Comparison of ENCODE assay signal across 26 cellular contexts in the genomic region with DNA sequence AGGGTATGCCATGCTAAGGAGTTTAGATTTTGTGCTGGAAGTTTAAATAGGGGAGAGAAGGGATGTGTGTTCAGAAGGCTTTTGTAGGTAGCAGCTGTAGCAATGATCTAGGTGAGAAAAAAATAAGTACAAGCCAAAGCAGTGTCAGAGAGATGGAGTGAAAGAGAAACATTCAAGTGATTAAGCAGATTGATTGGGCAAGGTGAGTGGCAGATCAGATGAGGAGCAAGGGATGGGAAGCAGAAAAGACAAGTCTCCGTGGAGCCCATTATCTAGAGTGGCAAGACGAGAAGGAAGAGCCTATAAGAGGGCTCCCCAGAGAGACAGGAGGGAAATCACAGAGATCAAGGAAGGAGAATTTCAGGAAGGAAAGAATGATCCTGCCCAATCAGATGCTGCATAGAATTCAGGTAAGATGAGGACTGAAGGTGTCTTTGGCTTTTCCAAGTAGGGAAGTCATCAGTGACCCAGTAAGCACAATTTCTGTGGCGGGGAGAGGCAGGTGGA.
A peak's percentile ranks its signal among the peaks of the same experiment; 100 is the strongest.
DNase-seq lines count a peak whose midpoint lies in the region; ATAC-seq, FAIRE-seq and TF ChIP-seq lines count a peak whose summit lies in the region.
"Had no signal": no experiment of that assay in that cellular context is flagged by ENCODE, and none has a peak within 500 bp of the region (broad histone marks: within the 10 kb centered on the region; RNA-seq: fewer than 3 reads in every experiment).

No MANE protein-coding gene starts in this region.

- H3K4me3 ChIP-seq in CD4-positive, alpha-beta memory T cell (ENCODE audit: low read length in 2 of 2) = no peak overlapping the region
- H3K4me3 ChIP-seq: breast epithelium, esophagus squamous epithelium, hepatocyte, left lung, SJCRH30, smooth muscle cell had no signal

- H3K9me3 Mint-ChIP-seq in CD4-positive, alpha-beta memory T cell = no peaks in the 10 kb centered on the region
- no peaks in the 10 kb centered on the region for H3K9me3 Mint-ChIP-seq in WTC11
- H3K9me3 Mint-ChIP-seq: effector memory CD8-positive, alpha-beta T cell; naive thymus-derived CD8-positive, alpha-beta T cell; T-cell had no signal

- no peak for TF ChIP-seq POLR2A in GM12891 (IDR thresholded peaks at IDR 0.05; ENCODE audit: low read depth, low read length)

- H3K4me3 Mint-ChIP-seq in CD4-positive, alpha-beta memory T cell = peak overlapping the region in 2 of 8 donors; percentile 32 to 41
- H3K4me3 Mint-ChIP-seq in WTC11 = no peak overlapping the region
- H3K4me3 Mint-ChIP-seq: CD14-positive monocyte; effector memory CD8-positive, alpha-beta T cell; naive thymus-derived CD8-positive, alpha-beta T cell; T-cell had no signal

- POLR2A ChIA-PET in CD4-positive, alpha-beta memory T cell (lab: Charles Lee; ENCODE audit: partially characterized antibody) = no interaction called here
- POLR2A ChIA-PET in WTC11 (lab: Charles Lee) = interaction anchor here (0.6 kb wide), 1 partner anchor 16 kb away, joined by 3 read pairs; no protein-coding TSS in a partner anchor

- no peaks in the 10 kb centered on the region for H3K9me3 ChIP-seq in CD4-positive, alpha-beta memory T cell (ENCODE audit: control insufficient read depth in 1 of 2, low read length in 2 of 2)
- H3K9me3 ChIP-seq: breast epithelium, esophagus squamous epithelium, left lung, SJCRH30 had no signal

- FAIRE-seq in GM12891 (lab: Jason Lieb, UNC) = peak; percentile 71
- FAIRE-seq: frontal cortex, RCC 7860 had no signal

- CTCF ChIA-PET in CD4-positive, alpha-beta memory T cell (lab: Charles Lee; ENCODE audit: partially characterized antibody) = no interaction called here
- CTCF ChIA-PET in WTC11 (lab: Charles Lee) = no interaction called here

- peak overlapping the region in 5 of 7 donors; percentile 2 to 76 (median 66) for H3K27ac Mint-ChIP-seq in CD4-positive, alpha-beta memory T cell
- H3K27ac Mint-ChIP-seq in WTC11 = peak overlapping the region; percentile 25
- H3K27ac Mint-ChIP-seq: T-cell had no signal

- no peak overlapping the region for H3K27ac ChIP-seq in CD4-positive, alpha-beta memory T cell (ENCODE audit: low read depth, low read length)
- H3K27ac ChIP-seq: breast epithelium, hepatocyte, left lung, SJCRH30 had no signal

- H3K36me3 Mint-ChIP-seq in CD4-positive, alpha-beta memory T cell = peaks cover 6 to 17% of the 10 kb centered on the region in 2 donors
- no peaks in the 10 kb centered on the region for H3K36me3 Mint-ChIP-seq in WTC11

- intact Hi-C loops in CD4-positive, alpha-beta memory T cell (cut with micrococcal nuclease) = no loop called here

- TF ChIP-seq CTCF in WTC11 (IDR thresholded peaks at IDR 0.05) = no peak

- no peak for DNase-seq in CD4-positive, alpha-beta memory T cell
- no peak for DNase-seq in GM12891 (ENCODE audit: insufficient read length, low spot score)
- DNase-seq in WTC11 (ENCODE audit: low spot score) = no peak
- peak; percentile 38 for DNase-seq in islet precursor cell
- DNase-seq in NOMO-1 treated with DMSO at 0.1 percent for 48 hours (lab: John Stamatoyannopoulos, UW; ENCODE audit: unreplicated experiment) = no peak
- no peak for DNase-seq in COLO829 (ENCODE audit: low spot score)
- DNase-seq: activated CD4-positive, alpha-beta T cell treated with anti-CD3 and anti-CD28 coated beads for 48 hours; activated CD8-positive, alpha-beta memory T cell treated with anti-CD3 and anti-CD28 coated beads, Interleukin-2, amount 50 U/mL, for 4 hours; activated gamma-delta T cell treated with Interleukin-2 at 50 U/mL for 16 hours; amygdala; effector memory CD8-positive, alpha-beta T cell; esophagus squamous epithelium; left lung; naive thymus-derived CD8-positive, alpha-beta T cell; NCI-H1417; NCI-H510A treated with DMSO at 0.1 percent for 48 hours; NK-92 treated with Interleukin-12 subunit alpha and Interleukin-12 subunit beta, amount 100 ng/mL, for 24 hours; SJCRH30; T-cell had no signal

- no peaks in the 10 kb centered on the region for H3K27me3 ChIP-seq in CD4-positive, alpha-beta memory T cell (ENCODE audit: insufficient read depth, low read length)
- H3K27me3 ChIP-seq: breast epithelium, esophagus squamous epithelium, hepatocyte, left lung, SJCRH30 had no signal

- peaks cover 42 to 64% (median 51%) of the 10 kb centered on the region in 4 donors for H3K4me1 Mint-ChIP-seq in CD4-positive, alpha-beta memory T cell
- peaks cover 32% of the 10 kb centered on the region for H3K4me1 Mint-ChIP-seq in WTC11

- peaks cover 43% of the 10 kb centered on the region for H3K4me1 ChIP-seq in CD4-positive, alpha-beta memory T cell (ENCODE audit: insufficient read depth, low read length)

- no peaks in the 10 kb centered on the region for H3K27me3 Mint-ChIP-seq in CD4-positive, alpha-beta memory T cell
- H3K27me3 Mint-ChIP-seq in WTC11 (ENCODE audit: low read depth) = no peaks in the 10 kb centered on the region
- H3K27me3 Mint-ChIP-seq: effector memory CD8-positive, alpha-beta T cell; naive thymus-derived CD8-positive, alpha-beta T cell; T-cell had no signal

- ATAC-seq in WTC11 (peak; percentile 47), HG03342 (IDR thresholded peaks at IDR 0.05; ENCODE audit: unreplicated experiment) (no peak)
- ATAC-seq: effector memory CD8-positive, alpha-beta T cell; left lung; naive thymus-derived CD8-positive, alpha-beta T cell; T-cell had no signal

- no peaks in the 10 kb centered on the region for H3K36me3 ChIP-seq in CD4-positive, alpha-beta memory T cell (ENCODE audit: insufficient read depth, low read length)
- H3K36me3 ChIP-seq: breast epithelium, esophagus squamous epithelium, left lung, SJCRH30 had no signal

TF ChIP-seq in GM12891, 5 proteins besides CTCF, POLR2A, EP300 and RAD21:
- no peak for TF ChIP-seq PAX5 (IDR thresholded peaks at IDR 0.05; ENCODE audit: insufficient read depth, low read length, severe bottlenecking)
- no peak for TF ChIP-seq TAF1 (IDR thresholded peaks at IDR 0.05; ENCODE audit: low read depth, low read length)
- no peak for TF ChIP-seq POU2F2 (IDR thresholded peaks at IDR 0.05; ENCODE audit: low read depth, low read length)
- TF ChIP-seq SPI1 (IDR thresholded peaks at IDR 0.05; ENCODE audit: low read depth, low read length) = no peak
- no peak for TF ChIP-seq POLR2AphosphoS5 (IDR thresholded peaks at IDR 0.05; ENCODE audit: low read depth, low read length)
TF ChIP-seq in GM12891: peak in this region for 0.

TF ChIP-seq in WTC11, 78 proteins besides CTCF, POLR2A, EP300 and RAD21 (continues in another document):
- TF ChIP-seq, protein P1, sequence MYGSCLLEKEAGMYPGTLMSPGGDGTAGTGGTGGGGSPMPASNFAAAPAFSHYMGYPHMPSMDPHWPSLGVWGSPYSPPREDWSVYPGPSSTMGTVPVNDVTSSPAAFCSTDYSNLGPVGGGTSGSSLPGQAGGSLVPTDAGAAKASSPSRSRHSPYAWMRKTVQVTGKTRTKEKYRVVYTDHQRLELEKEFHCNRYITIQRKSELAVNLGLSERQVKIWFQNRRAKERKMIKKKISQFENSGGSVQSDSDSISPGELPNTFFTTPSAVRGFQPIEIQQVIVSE (CRISPR knock-in tag; IDR thresholded peaks at IDR 0.05; ENCODE audit: borderline replicate concordance) = no peak
- TF ChIP-seq, protein P2, sequence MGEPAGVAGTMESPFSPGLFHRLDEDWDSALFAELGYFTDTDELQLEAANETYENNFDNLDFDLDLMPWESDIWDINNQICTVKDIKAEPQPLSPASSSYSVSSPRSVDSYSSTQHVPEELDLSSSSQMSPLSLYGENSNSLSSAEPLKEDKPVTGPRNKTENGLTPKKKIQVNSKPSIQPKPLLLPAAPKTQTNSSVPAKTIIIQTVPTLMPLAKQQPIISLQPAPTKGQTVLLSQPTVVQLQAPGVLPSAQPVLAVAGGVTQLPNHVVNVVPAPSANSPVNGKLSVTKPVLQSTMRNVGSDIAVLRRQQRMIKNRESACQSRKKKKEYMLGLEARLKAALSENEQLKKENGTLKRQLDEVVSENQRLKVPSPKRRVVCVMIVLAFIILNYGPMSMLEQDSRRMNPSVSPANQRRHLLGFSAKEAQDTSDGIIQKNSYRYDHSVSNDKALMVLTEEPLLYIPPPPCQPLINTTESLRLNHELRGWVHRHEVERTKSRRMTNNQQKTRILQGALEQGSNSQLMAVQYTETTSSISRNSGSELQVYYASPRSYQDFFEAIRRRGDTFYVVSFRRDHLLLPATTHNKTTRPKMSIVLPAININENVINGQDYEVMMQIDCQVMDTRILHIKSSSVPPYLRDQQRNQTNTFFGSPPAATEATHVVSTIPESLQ (CRISPR knock-in tag; IDR thresholded peaks at IDR 0.05) = no peak
- TF ChIP-seq NFE2L1 (CRISPR knock-in tag; IDR thresholded peaks at IDR 0.05) (no peak), ZNF232 (CRISPR knock-in tag; IDR thresholded peaks at IDR 0.05) (no peak), MXD4 (CRISPR knock-in tag; IDR thresholded peaks at IDR 0.05; ENCODE audit: borderline replicate concordance) (no peak), SP1 (CRISPR knock-in tag; conservative IDR thresholded peaks at IDR 0.05) (no peak), ZNF219 (CRISPR knock-in tag; IDR thresholded peaks at IDR 0.05; ENCODE audit: borderline replicate concordance) (no peak), GABPB1 (CRISPR knock-in tag; IDR thresholded peaks at IDR 0.05) (no peak), ZBTB21 (CRISPR knock-in tag; IDR thresholded peaks at IDR 0.05; ENCODE audit: borderline replicate concordance) (no peak)
- TF ChIP-seq, protein P3, sequence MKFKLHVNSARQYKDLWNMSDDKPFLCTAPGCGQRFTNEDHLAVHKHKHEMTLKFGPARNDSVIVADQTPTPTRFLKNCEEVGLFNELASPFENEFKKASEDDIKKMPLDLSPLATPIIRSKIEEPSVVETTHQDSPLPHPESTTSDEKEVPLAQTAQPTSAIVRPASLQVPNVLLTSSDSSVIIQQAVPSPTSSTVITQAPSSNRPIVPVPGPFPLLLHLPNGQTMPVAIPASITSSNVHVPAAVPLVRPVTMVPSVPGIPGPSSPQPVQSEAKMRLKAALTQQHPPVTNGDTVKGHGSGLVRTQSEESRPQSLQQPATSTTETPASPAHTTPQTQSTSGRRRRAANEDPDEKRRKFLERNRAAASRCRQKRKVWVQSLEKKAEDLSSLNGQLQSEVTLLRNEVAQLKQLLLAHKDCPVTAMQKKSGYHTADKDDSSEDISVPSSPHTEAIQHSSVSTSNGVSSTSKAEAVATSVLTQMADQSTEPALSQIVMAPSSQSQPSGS (CRISPR knock-in tag; IDR thresholded peaks at IDR 0.05; ENCODE audit: borderline replicate concordance, low read depth) = no peak
- TF ChIP-seq, protein P4, sequence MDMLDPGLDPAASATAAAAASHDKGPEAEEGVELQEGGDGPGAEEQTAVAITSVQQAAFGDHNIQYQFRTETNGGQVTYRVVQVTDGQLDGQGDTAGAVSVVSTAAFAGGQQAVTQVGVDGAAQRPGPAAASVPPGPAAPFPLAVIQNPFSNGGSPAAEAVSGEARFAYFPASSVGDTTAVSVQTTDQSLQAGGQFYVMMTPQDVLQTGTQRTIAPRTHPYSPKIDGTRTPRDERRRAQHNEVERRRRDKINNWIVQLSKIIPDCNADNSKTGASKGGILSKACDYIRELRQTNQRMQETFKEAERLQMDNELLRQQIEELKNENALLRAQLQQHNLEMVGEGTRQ (CRISPR knock-in tag; IDR thresholded peaks at IDR 0.05) = no peak
